Comparison of ENCODE assay signal across 11 cellular contexts in genomic region chr5:65066385-65066784, GRCh38.
A peak's percentile ranks its signal among the peaks of the same experiment; 100 is the strongest.
DNase-seq lines count a peak whose midpoint lies in the region; ATAC-seq and TF ChIP-seq lines count a peak whose summit lies in the region.
"Had no signal": no experiment of that assay in that cellular context is flagged by ENCODE, and none has a peak within 500 bp of the region (broad histone marks: within the 10 kb centered on the region; RNA-seq: fewer than 3 reads in every experiment).

No MANE protein-coding gene starts in this region.

- H3K9me3 Mint-ChIP-seq in immature natural killer cell (peaks cover 0 to 5% (median 0%) of the 10 kb centered on the region in 6 donors), nephron progenitor cell (peaks cover 4% of the 10 kb centered on the region)
- H3K9me3 Mint-ChIP-seq: IgD-negative memory B cell had no signal

- no peak for TF ChIP-seq EP300 in esophagus muscularis mucosa (IDR thresholded peaks at IDR 0.05)

- H3K36me3 Mint-ChIP-seq in immature natural killer cell: no peaks in the 10 kb centered on the region
- peaks cover 7% of the 10 kb centered on the region for H3K36me3 Mint-ChIP-seq in nephron progenitor cell (ENCODE audit: low read depth)
- H3K36me3 Mint-ChIP-seq: IgD-negative memory B cell had no signal

- TF ChIP-seq POLR2A in esophagus muscularis mucosa (IDR thresholded peaks at IDR 0.05; ENCODE audit: low read depth): no peak

- peak; percentile 68 for ATAC-seq in GM21447 (IDR thresholded peaks at IDR 0.05; ENCODE audit: unreplicated experiment)
- peak; percentile 81 for ATAC-seq in HG03378 (IDR thresholded peaks at IDR 0.05; ENCODE audit: unreplicated experiment)

- intact Hi-C loops in esophagus muscularis mucosa (cut with DNase I): no loop called here

- no peaks in the 10 kb centered on the region for H3K27me3 ChIP-seq in esophagus muscularis mucosa

- H3K4me1 Mint-ChIP-seq in immature natural killer cell: no peaks in the 10 kb centered on the region
- peaks cover 32% of the 10 kb centered on the region for H3K4me1 Mint-ChIP-seq in nephron progenitor cell

- no peak overlapping the region for H3K4me3 ChIP-seq in esophagus muscularis mucosa
- H3K4me3 ChIP-seq: thoracic aorta had no signal

- no peak overlapping the region for H3K27ac ChIP-seq in esophagus muscularis mucosa (replicated peaks in 1 of 4)

- H3K27me3 Mint-ChIP-seq in immature natural killer cell (ENCODE audit: low read depth in 3 of 3) (peaks cover 0 to 5% (median 3%) of the 10 kb centered on the region in 3 donors), nephron progenitor cell (ENCODE audit: low read depth, poor library complexity) (peaks cover 4% of the 10 kb centered on the region)
- H3K27me3 Mint-ChIP-seq: IgD-negative memory B cell had no signal

- DNase-seq in GM10266 (ENCODE audit: extremely low spot score) (peak; percentile 21), esophagus muscularis mucosa (ENCODE audit: extremely low spot score) (peak; percentile 70), immature natural killer cell (no peak), NCI-H2171 (lab: John Stamatoyannopoulos, UW) (no peak), nephron progenitor cell (no peak)
- no peak for DNase-seq in stimulated activated CD4-positive, alpha-beta T cell treated with anti-CD3 and anti-CD28 coated beads, Interleukin-4, amount 100 ng/mL, for 24 hours
- DNase-seq: Caco-2 had no signal

- TF ChIP-seq CTCF in GM10266 (IDR thresholded peaks at IDR 0.05; ENCODE audit: control insufficient read depth, insufficient read depth, low read depth, missing control alignments) (no peak), esophagus muscularis mucosa (IDR thresholded peaks at IDR 0.05) (no peak), nephron progenitor cell (IDR thresholded peaks at IDR 0.05) (no peak)

- no peaks in the 10 kb centered on the region for H3K9me3 ChIP-seq in esophagus muscularis mucosa
- H3K9me3 ChIP-seq: Caco-2, thoracic aorta had no signal

- WGBS in esophagus muscularis mucosa: 43% methylated on average over 3 of the region's 3 CpGs

- H3K4me3 Mint-ChIP-seq in immature natural killer cell (no peak overlapping the region), nephron progenitor cell (no peak overlapping the region)

- peaks cover 18 to 28% (median 23%) of the 10 kb centered on the region in 4 donors for H3K4me1 ChIP-seq in esophagus muscularis mucosa
- H3K4me1 ChIP-seq: Caco-2 had no signal

- no peaks in the 10 kb centered on the region for H3K36me3 ChIP-seq in esophagus muscularis mucosa
- H3K36me3 ChIP-seq: thoracic aorta had no signal

- H3K27ac Mint-ChIP-seq in immature natural killer cell (peak overlapping the region in 1 of 6 donors; percentile 51), nephron progenitor cell (no peak overlapping the region)

Comparison
In these comparisons a context has a peak if more than half of its experiments do, and no peak if none do; other contexts are left out.
1. DNase-seq: peak in GM10266 (single experiment) and esophagus muscularis mucosa (single experiment); none in immature natural killer cell (0 of 3), NCI-H2171 (single experiment), nephron progenitor cell (single experiment) and stimulated activated CD4-positive, alpha-beta T cell treated with anti-CD3 and anti-CD28 coated beads, Interleukin-4, amount 100 ng/mL, for 24 hours (single experiment).